In the genomic region with DNA sequence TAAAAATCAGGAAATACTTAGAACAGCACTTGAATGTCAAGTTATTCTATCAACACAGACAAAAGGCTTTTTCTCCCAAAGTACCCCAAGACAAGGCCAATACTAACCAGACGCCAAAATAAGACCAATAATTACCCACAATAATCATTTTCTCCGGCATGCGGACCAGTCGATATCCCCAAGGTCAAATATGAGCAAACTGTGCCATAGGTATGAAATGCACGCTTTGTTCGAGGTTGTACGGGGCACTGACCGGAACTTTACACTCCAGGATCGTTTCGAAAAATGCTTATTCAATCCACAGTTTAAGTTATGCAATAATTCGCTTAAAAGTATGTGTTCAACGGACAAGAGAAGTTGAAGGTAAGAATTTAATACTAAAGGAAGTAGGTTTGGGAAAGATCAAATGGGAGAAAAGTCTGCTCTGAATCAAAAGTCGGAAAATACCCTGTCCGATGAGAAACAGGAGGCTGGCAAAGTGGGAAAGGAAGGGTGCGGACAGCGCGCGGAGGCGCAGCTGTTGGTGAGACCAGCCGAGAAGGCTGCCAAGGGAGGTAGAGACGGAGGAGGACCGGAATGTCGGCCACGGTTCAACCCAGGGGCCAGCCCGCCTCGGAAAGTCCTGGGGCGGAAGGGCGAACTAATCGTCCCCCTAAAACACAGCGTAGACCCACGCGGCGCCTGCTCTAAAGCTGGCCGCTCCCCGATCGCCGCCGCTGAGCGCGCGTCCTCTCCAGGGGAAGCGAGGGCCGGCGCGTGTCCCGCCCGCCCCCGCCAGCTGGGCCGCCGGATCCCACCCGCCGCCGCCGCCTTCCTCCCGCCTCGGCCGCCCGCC, we compare ENCODE assay signal across 8 cellular contexts. TPM values are rescaled to one million over a fixed set of nuclear protein-coding genes. Genes with fewer than 3 reads are reported as not detected.
DNase-seq lines count a peak whose midpoint lies in the region; ATAC-seq and TF ChIP-seq lines count a peak whose summit lies in the region.

No MANE protein-coding gene starts in this region.

- no peak for TF ChIP-seq CTCF in activated B cell treated with CpG ODN at 0.5 μM for 24 hours (IDR thresholded peaks at IDR 0.05)
- no peak for TF ChIP-seq CTCF in foreskin fibroblast (IDR thresholded peaks at IDR 0.05; ENCODE audit: low read depth, low read length)
- no peak for TF ChIP-seq CTCF in neural crest cell (conservative IDR thresholded peaks at IDR 0.05)

- CTCF ChIA-PET in activated B cell treated with CpG ODN at 0.5 μM for 24 hours (lab: Charles Lee), result interaction anchor here (1.0 to 1.6 kb wide), 7 partner anchors 25 to 184 kb away, joined by 3 to 10 read pairs (median 5); partner anchors contain the start of genes CTBS and RPF1

- peak; percentile 33 for ATAC-seq in GM18502 (IDR thresholded peaks at IDR 0.05; ENCODE audit: poor library complexity, unreplicated experiment)
- ATAC-seq in HG02870 (IDR thresholded peaks at IDR 0.05; ENCODE audit: unreplicated experiment), result peak; percentile 29
- ATAC-seq in activated B cell treated with CpG ODN at 0.5 μM for 24 hours (ENCODE audit: low read depth), result peak; percentile 38

- H3K4me1 Mint-ChIP-seq in activated B cell treated with CpG ODN at 0.5 μM for 24 hours, result peaks cover 41% of the 10 kb centered on the region
- H3K4me1 Mint-ChIP-seq in neural crest cell, result peaks cover 31% of the 10 kb centered on the region

- intact Hi-C loops in activated B cell treated with CpG ODN at 0.5 μM for 24 hours (cut with micrococcal nuclease), result loop anchor here (1.0 to 10.0 kb wide), 11 partner anchors 26 to 771 kb away; partner anchors contain the start of genes BCL10, C1orf52, CTBS and MCOLN2

- H3K4me3 Mint-ChIP-seq in activated B cell treated with CpG ODN at 0.5 μM for 24 hours, result peak overlapping the region; percentile 96
- H3K4me3 Mint-ChIP-seq in neural crest cell, result peak overlapping the region; percentile 95

- peak overlapping the region; percentile 67 to 73 for H3K4me3 ChIP-seq in foreskin fibroblast (ENCODE audit: low read depth in 1 of 2, low read length in 2 of 2)

- peak; percentile 61 for DNase-seq in Ammon's horn (ENCODE audit: low spot score)
- peak; percentile 11 for DNase-seq in NCI-H1417 treated with DMSO at 0.1 percent for 48 hours (lab: John Stamatoyannopoulos, UW)
- DNase-seq in activated B cell treated with CpG ODN at 0.5 μM for 24 hours, result no peak
- peak in 1 of 2 donors; percentile 82 for DNase-seq in foreskin fibroblast
- no peak for DNase-seq in neural crest cell (ENCODE audit: low read depth, low spot score)
- DNase-seq in stimulated activated CD4-positive, alpha-beta T cell treated with anti-CD3 and anti-CD28 coated beads, Interleukin-4, amount 100 ng/mL, for 24 hours, result no peak

- H3K27ac Mint-ChIP-seq in activated B cell treated with CpG ODN at 0.5 μM for 24 hours (peak overlapping the region; percentile 98), neural crest cell (ENCODE audit: unreplicated experiment) (peak overlapping the region; percentile 98)

- H3K27me3 Mint-ChIP-seq in activated B cell treated with CpG ODN at 0.5 μM for 24 hours (no peaks in the 10 kb centered on the region), neural crest cell (ENCODE audit: low read depth) (no peaks in the 10 kb centered on the region)

- H3K36me3 Mint-ChIP-seq in activated B cell treated with CpG ODN at 0.5 μM for 24 hours (ENCODE audit: low read depth) (peaks cover 31% of the 10 kb centered on the region), neural crest cell (ENCODE audit: low read depth) (peaks cover 19% of the 10 kb centered on the region)

- POLR2A ChIA-PET in activated B cell treated with CpG ODN at 0.5 μM for 24 hours (lab: Charles Lee), result interaction anchor here (0.8 to 3.6 kb wide), 21 partner anchors 8 to 771 kb away, joined by 3 to 113 read pairs (median 7); partner anchors contain the start of genes BCL10, C1orf52, CTBS and PRKACB

- H3K9me3 Mint-ChIP-seq in activated B cell treated with CpG ODN at 0.5 μM for 24 hours (peaks cover 1% of the 10 kb centered on the region), neural crest cell (peaks cover 6% of the 10 kb centered on the region)

RNA-seq across cellular contexts. Expression of gene SPATA1, which starts 0.8 kb away (rescaled TPM):
- total RNA-seq in activated B cell treated with CpG ODN at 0.5 μM for 24 hours (4.6 and 4.7 TPM in 2 replicates), neural crest cell (1.5 and 2.3 TPM in 2 replicates)

RNA-seq across cellular contexts. Expression of gene GNG5, which starts 1.0 kb away (rescaled TPM):
- 57.0 and 63.5 TPM in 2 replicates for total RNA-seq in activated B cell treated with CpG ODN at 0.5 μM for 24 hours
- 123 and 126 TPM in 2 replicates for total RNA-seq in neural crest cell

RNA-seq across cellular contexts. Expression of gene RPF1, which starts 26.3 kb away (rescaled TPM):
- total RNA-seq in activated B cell treated with CpG ODN at 0.5 μM for 24 hours (42.8 and 46.3 TPM in 2 replicates), neural crest cell (35.4 and 36.5 TPM in 2 replicates)

Comparison
In these comparisons a context has a peak if more than half of its experiments do, and no peak if none do; other contexts are left out.
1. DNase-seq: peak in Ammon's horn (single experiment) and NCI-H1417 treated with DMSO at 0.1 percent for 48 hours (single experiment); none in activated B cell treated with CpG ODN at 0.5 μM for 24 hours (single experiment), neural crest cell (single experiment) and stimulated activated CD4-positive, alpha-beta T cell treated with anti-CD3 and anti-CD28 coated beads, Interleukin-4, amount 100 ng/mL, for 24 hours (single experiment).
2. Peak in every context shown above with its lines, with median percentiles within 50 percentile points of each other: ATAC-seq.